31 cellular contexts compared by ENCODE assay signal in the genomic region with DNA sequence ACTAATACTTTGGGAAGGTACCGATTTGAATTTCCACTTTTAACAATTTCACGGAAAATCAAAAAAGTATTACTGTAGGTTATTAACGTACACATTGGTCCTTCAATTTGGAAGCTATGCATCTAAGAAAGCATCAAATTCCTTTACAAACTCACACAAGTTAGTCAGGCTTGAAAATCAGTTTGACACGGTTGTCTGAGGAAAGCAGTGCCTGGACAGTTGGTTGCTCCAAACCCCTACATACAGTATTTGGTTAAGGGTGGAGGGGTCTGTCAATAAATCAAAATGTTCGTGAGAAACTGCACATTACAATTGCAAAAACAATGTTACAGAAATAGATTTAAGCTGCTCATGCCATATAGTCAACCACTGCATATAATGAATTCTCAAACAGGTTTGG.
"Had no signal": no experiment of that assay in that cellular context is flagged by ENCODE, and none has a peak within 500 bp of the region (broad histone marks: within the 10 kb centered on the region; RNA-seq: fewer than 3 reads in every experiment).

No MANE protein-coding gene starts in this region.

- H3K27me3 Mint-ChIP-seq: activated CD4-positive, alpha-beta memory T cell treated with anti-CD3 and anti-CD28 coated beads for 36 hours; activated CD4-positive, alpha-beta T cell treated with anti-CD3 and anti-CD28 coated beads for 36 hours; activated CD4-positive, alpha-beta T cell treated with anti-CD3 and anti-CD28 coated beads, Interleukin-2, amount 10 ng/mL, durations not matched to agents 24 days and 14 days; activated CD8-positive, alpha-beta memory T cell treated with anti-CD3 and anti-CD28 coated beads, Interleukin-2, amount 10 ng/mL, durations not matched to agents 7 days and 5 days; activated naive CD4-positive, alpha-beta T cell treated with anti-CD3 and anti-CD28 coated beads, Interleukin-2, amount 10 ng/mL, durations not matched to agents 7 days and 5 days; brain; central memory CD8-positive, alpha-beta T cell; dendritic cell treated with granulocyte-macrophage colony-stimulating factor and Interleukin-4, amounts not matched to agents 40 ng/mL and 50 ng/mL, for 4 days had no signal

- FAIRE-seq: bronchial epithelial cell had no signal

- H3K9me3 Mint-ChIP-seq: activated CD4-positive, alpha-beta memory T cell treated with anti-CD3 and anti-CD28 coated beads for 36 hours; activated CD4-positive, alpha-beta T cell treated with anti-CD3 and anti-CD28 coated beads, Interleukin-2, amount 10 ng/mL, durations not matched to agents 24 days and 14 days; activated naive CD4-positive, alpha-beta T cell treated with anti-CD3 and anti-CD28 coated beads, Interleukin-2, amount 10 ng/mL, durations not matched to agents 7 days and 5 days; activated naive CD4-positive, alpha-beta T cell treated with anti-CD3 and anti-CD28 coated beads, Interleukin-2, amount 50 U/mL, for 72 hours; activated T-helper 1 cell treated with anti-CD3 and anti-CD28 coated beads, Interleukin-12 subunit alpha, Interleukin-12 subunit beta, Interleukin-2, Interleukin-4 antibody, amounts not matched to agents 30 ng/mL and 10 ng/mL and 1 ng/mL, durations not matched to agents 14 hours and 24 hours and 36 hours; brain; central memory CD8-positive, alpha-beta T cell; dendritic cell treated with granulocyte-macrophage colony-stimulating factor and Interleukin-4, amounts not matched to agents 40 ng/mL and 50 ng/mL, for 4 days had no signal

- H3K27ac Mint-ChIP-seq: activated naive CD4-positive, alpha-beta T cell treated with anti-CD3 and anti-CD28 coated beads, Interleukin-2, amount 10 ng/mL, durations not matched to agents 7 days and 5 days; dendritic cell treated with granulocyte-macrophage colony-stimulating factor and Interleukin-4, amounts not matched to agents 40 ng/mL and 50 ng/mL, for 4 days had no signal

- H3K9me3 ChIP-seq: adrenal gland, esophagus muscularis mucosa, gastrocnemius medialis, heart right ventricle had no signal

- H3K27me3 ChIP-seq: adrenal gland, dorsolateral prefrontal cortex, esophagus muscularis mucosa, foreskin keratinocyte, gastrocnemius medialis, heart right ventricle had no signal

- H3K4me3 Mint-ChIP-seq: activated CD4-positive, alpha-beta memory T cell treated with anti-CD3 and anti-CD28 coated beads for 36 hours; activated CD4-positive, alpha-beta T cell treated with anti-CD3 and anti-CD28 coated beads for 36 hours; activated CD4-positive, alpha-beta T cell treated with anti-CD3 and anti-CD28 coated beads, Interleukin-2, amount 10 ng/mL, durations not matched to agents 24 days and 14 days; activated CD8-positive, alpha-beta T cell treated with anti-CD3 and anti-CD28 coated beads, Interleukin-2, amount 10 ng/mL, durations not matched to agents 7 days and 5 days; activated naive CD4-positive, alpha-beta T cell treated with anti-CD3 and anti-CD28 coated beads, Interleukin-2, amount 10 ng/mL, durations not matched to agents 7 days and 5 days; activated T-helper 1 cell treated with anti-CD3 and anti-CD28 coated beads, Interleukin-12 subunit alpha, Interleukin-12 subunit beta, Interleukin-2, Interleukin-4 antibody, amounts not matched to agents 30 ng/mL and 10 ng/mL and 1 ng/mL, durations not matched to agents 14 hours and 24 hours and 36 hours; brain; central memory CD8-positive, alpha-beta T cell; dendritic cell treated with granulocyte-macrophage colony-stimulating factor and Interleukin-4, amounts not matched to agents 40 ng/mL and 50 ng/mL, for 4 days had no signal

- H3K4me1 Mint-ChIP-seq: activated naive CD4-positive, alpha-beta T cell treated with anti-CD3 and anti-CD28 coated beads, Interleukin-2, amount 10 ng/mL, durations not matched to agents 7 days and 5 days had no signal

- DNase-seq: activated CD4-positive, alpha-beta memory T cell treated with anti-CD3 and anti-CD28 coated beads for 36 hours; activated CD4-positive, alpha-beta T cell treated with anti-CD3 and anti-CD28 coated beads for 36 hours; activated CD4-positive, alpha-beta T cell treated with anti-CD3 and anti-CD28 coated beads, Interleukin-2, amount 10 ng/mL, durations not matched to agents 24 days and 14 days; activated CD4-positive, CD25-positive, alpha-beta regulatory T cell; activated CD4-positive, CD25-positive, alpha-beta regulatory T cell treated with anti-CD3 and anti-CD28 coated beads, Interleukin-2, amount 50 U/mL, for 72 hours; activated CD8-positive, alpha-beta memory T cell treated with anti-CD3 and anti-CD28 coated beads, Interleukin-2, amount 10 ng/mL, durations not matched to agents 7 days and 5 days; activated CD8-positive, alpha-beta memory T cell treated with anti-CD3 and anti-CD28 coated beads, Interleukin-2, amount 50 U/mL, for 4 hours; activated CD8-positive, alpha-beta T cell treated with anti-CD3 and anti-CD28 coated beads, Interleukin-2, amount 10 ng/mL, durations not matched to agents 7 days and 5 days; activated gamma-delta T cell; activated naive CD4-positive, alpha-beta T cell; activated naive CD4-positive, alpha-beta T cell treated with anti-CD3 and anti-CD28 coated beads, Interleukin-2, amount 10 ng/mL, durations not matched to agents 7 days and 5 days; activated T-cell treated with anti-CD3 and anti-CD28 coated beads, Interleukin-2, amount 50 U/mL, for 1 hour; activated T-cell treated with anti-CD3 and anti-CD28 coated beads, Interleukin-2, amount 50 U/mL, for 48 hours; adrenal gland; amygdala; aorta; dorsolateral prefrontal cortex; effector memory CD4-positive, alpha-beta T cell; erythroblast; foreskin keratinocyte; gastrocnemius medialis; heart right ventricle; T-helper 2 cell had no signal

- ATAC-seq: activated CD8-positive, alpha-beta T cell treated with anti-CD3 and anti-CD28 coated beads, Interleukin-2, amount 10 ng/mL, durations not matched to agents 7 days and 5 days; foreskin keratinocyte; gastrocnemius medialis; heart right ventricle had no signal

- H3K27ac ChIP-seq: adrenal gland, coronary artery, esophagus muscularis mucosa, foreskin keratinocyte, gastrocnemius medialis, heart right ventricle had no signal
